In the genomic region with DNA sequence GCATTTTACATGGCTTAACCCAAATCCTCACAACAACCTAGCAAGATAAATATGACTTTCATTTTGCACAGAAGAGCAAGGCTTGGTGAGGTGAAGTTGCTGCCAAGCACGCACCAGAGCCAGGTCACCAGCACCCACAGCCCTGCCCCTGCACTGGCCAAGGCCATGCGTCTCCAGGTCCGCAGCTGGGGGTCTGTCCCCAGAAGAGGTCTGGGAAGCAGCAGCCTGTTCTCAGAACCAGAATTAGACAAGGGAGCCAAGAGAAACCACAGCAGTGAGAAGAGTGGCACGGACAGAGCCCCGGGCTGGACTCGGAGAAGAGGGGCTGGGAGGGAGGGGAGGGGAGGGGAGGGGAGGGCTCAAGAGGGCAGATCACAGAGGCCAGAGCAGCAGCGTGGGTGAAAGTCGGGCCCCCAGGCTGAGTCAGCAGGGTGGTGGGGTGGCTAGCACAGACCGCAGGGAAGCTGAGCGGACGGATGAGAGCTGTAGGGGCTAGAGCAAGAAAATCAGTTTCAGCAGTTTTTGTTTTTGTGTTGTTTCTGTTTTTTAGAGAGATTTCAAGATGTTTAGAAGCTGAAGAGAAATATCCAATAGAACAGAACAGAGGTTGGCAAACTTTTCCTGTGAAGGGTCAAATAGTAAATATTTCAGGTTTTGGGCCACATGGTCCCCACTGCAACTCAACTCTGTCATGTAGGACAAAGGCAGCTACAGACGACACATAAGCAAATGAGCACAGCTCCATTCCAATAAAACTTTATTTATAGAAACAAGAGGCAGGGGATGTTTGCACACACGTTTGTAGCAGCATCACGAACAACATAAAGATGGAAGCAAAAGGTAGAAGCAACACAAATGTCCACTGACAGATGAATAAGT, we compare ENCODE assay signal across 11 cellular contexts. TPM values are rescaled to one million over a fixed set of nuclear protein-coding genes. Genes with fewer than 3 reads are reported as not detected.
DNase-seq lines count a peak whose midpoint lies in the region; ATAC-seq lines count a peak whose summit lies in the region.
"Had no signal": no experiment of that assay in that cellular context is flagged by ENCODE, and none has a peak within 500 bp of the region (broad histone marks: within the 10 kb centered on the region; RNA-seq: fewer than 3 reads in every experiment).

No MANE protein-coding gene starts in this region.

- peaks cover 6% of the 10 kb centered on the region for H3K36me3 Mint-ChIP-seq in activated naive CD4-positive, alpha-beta T cell treated with anti-CD3 and anti-CD28 coated beads, Interleukin-2, amount 50 U/mL, for 24 hours

- no peak for DNase-seq in activated naive CD4-positive, alpha-beta T cell (lab: John Stamatoyannopoulos, UW)
- DNase-seq in activated CD8-positive, alpha-beta memory T cell treated with anti-CD3 and anti-CD28 coated beads, Interleukin-2, amount 50 U/mL, for 48 hours = peak; percentile 74
- DNase-seq in left lobe of liver (ENCODE audit: low spot score) (peak; percentile 24), A172 (ENCODE audit: low spot score) (no peak), C1 segment of cervical spinal cord (lab: John Stamatoyannopoulos, UW) (no peak)
- DNase-seq in stimulated activated naive CD8-positive, alpha-beta T cell treated with anti-CD3 and anti-CD28 coated beads, Interleukin-15, amount 100 ng/mL, for 72 hours = peak; percentile 17 to 60
- DNase-seq: DMS79, NCI-H1694 treated with DMSO at 0.1 percent for 48 hours, NCI-H524 treated with DMSO at 0.1 percent for 48 hours had no signal

- peak overlapping the region; percentile 74 for H3K4me3 Mint-ChIP-seq in activated naive CD4-positive, alpha-beta T cell treated with anti-CD3 and anti-CD28 coated beads, Interleukin-2, amount 50 U/mL, for 24 hours
- H3K4me3 Mint-ChIP-seq in stimulated activated naive CD8-positive, alpha-beta T cell treated with anti-CD3 and anti-CD28 coated beads, Interleukin-15, amount 100 ng/mL, for 72 hours = peak overlapping the region; percentile 88 to 93

- H3K9me3 Mint-ChIP-seq in activated naive CD4-positive, alpha-beta T cell treated with anti-CD3 and anti-CD28 coated beads, Interleukin-2, amount 50 U/mL, for 24 hours = no peaks in the 10 kb centered on the region
- H3K9me3 Mint-ChIP-seq in stimulated activated naive CD8-positive, alpha-beta T cell treated with anti-CD3 and anti-CD28 coated beads, Interleukin-15, amount 100 ng/mL, for 72 hours = no peaks in the 10 kb centered on the region

- ATAC-seq in left lobe of liver (no peak), GM19324 (IDR thresholded peaks at IDR 0.05; ENCODE audit: low FRiP score, unreplicated experiment) (no peak)
- ATAC-seq in stimulated activated naive CD8-positive, alpha-beta T cell treated with anti-CD3 and anti-CD28 coated beads, Interleukin-15, amount 100 ng/mL, for 72 hours = peak; percentile 44

- peak overlapping the region; percentile 97 for H3K27ac Mint-ChIP-seq in activated naive CD4-positive, alpha-beta T cell treated with anti-CD3 and anti-CD28 coated beads, Interleukin-2, amount 50 U/mL, for 24 hours
- H3K27ac Mint-ChIP-seq in stimulated activated naive CD8-positive, alpha-beta T cell treated with anti-CD3 and anti-CD28 coated beads, Interleukin-15, amount 100 ng/mL, for 72 hours = peak overlapping the region; percentile 95 to 96

- peaks cover 54% of the 10 kb centered on the region for H3K4me1 Mint-ChIP-seq in activated naive CD4-positive, alpha-beta T cell treated with anti-CD3 and anti-CD28 coated beads, Interleukin-2, amount 50 U/mL, for 24 hours
- H3K4me1 Mint-ChIP-seq in stimulated activated naive CD8-positive, alpha-beta T cell treated with anti-CD3 and anti-CD28 coated beads, Interleukin-15, amount 100 ng/mL, for 72 hours = peaks cover 76% of the 10 kb centered on the region

- H3K27me3 Mint-ChIP-seq in activated naive CD4-positive, alpha-beta T cell treated with anti-CD3 and anti-CD28 coated beads, Interleukin-2, amount 50 U/mL, for 24 hours = no peaks in the 10 kb centered on the region
- H3K27me3 Mint-ChIP-seq in stimulated activated naive CD8-positive, alpha-beta T cell treated with anti-CD3 and anti-CD28 coated beads, Interleukin-15, amount 100 ng/mL, for 72 hours = no peaks in the 10 kb centered on the region

RNA-seq across cellular contexts. Expression of gene MTERF4, which starts 7.4 kb away (rescaled TPM):
- total RNA-seq in left lobe of liver = 15.4 TPM
- 39.0 and 46.2 TPM in 2 replicates for total RNA-seq in A172 (2014; rRNA removed; shearing (Covaris generic))

RNA-seq across cellular contexts. Expression of gene PASK, which starts 39.8 kb away (rescaled TPM):
- total RNA-seq in left lobe of liver = 5.0 TPM
- 5.9 and 7.5 TPM in 2 replicates for total RNA-seq in A172 (2014; rRNA removed; shearing (Covaris generic))

RNA-seq across cellular contexts. Expression of gene PPP1R7, which starts 40.8 kb away (rescaled TPM):
- total RNA-seq in left lobe of liver = 25.6 TPM
- total RNA-seq in A172 (2014; rRNA removed; shearing (Covaris generic)) = 125 and 132 TPM in 2 replicates

Comparison
In these comparisons a context has a peak if more than half of its experiments do, and no peak if none do; other contexts are left out.
1. DNase-seq: peak in activated CD8-positive, alpha-beta memory T cell treated with anti-CD3 and anti-CD28 coated beads, Interleukin-2, amount 50 U/mL, for 48 hours (single experiment), left lobe of liver (single experiment) and stimulated activated naive CD8-positive, alpha-beta T cell treated with anti-CD3 and anti-CD28 coated beads, Interleukin-15, amount 100 ng/mL, for 72 hours (2 of 2); none in activated naive CD4-positive, alpha-beta T cell (0 of 4), A172 (single experiment) and C1 segment of cervical spinal cord (0 of 14).